In genomic region chr10:117664288-117664687, GRCh38 we compare ENCODE assay signal across 16 cellular contexts.
A peak's percentile ranks its signal among the peaks of the same experiment; 100 is the strongest.
DNase-seq lines count a peak whose midpoint lies in the region; ATAC-seq, FAIRE-seq and TF ChIP-seq lines count a peak whose summit lies in the region.
"Had no signal": no experiment of that assay in that cellular context is flagged by ENCODE, and none has a peak within 500 bp of the region (broad histone marks: within the 10 kb centered on the region; RNA-seq: fewer than 3 reads in every experiment).

No MANE protein-coding gene starts in this region.

- H4K20me1 ChIP-seq in astrocyte (ENCODE audit: insufficient read depth, low read length): no peaks in the 10 kb centered on the region
- H4K20me1 ChIP-seq in K562 (replicated peaks; ENCODE audit: control insufficient read depth, insufficient read depth, low read length): no peaks in the 10 kb centered on the region

- H3K4me3 ChIP-seq in astrocyte (ENCODE audit: insufficient read depth, low read depth, low read length): no peak overlapping the region
- H3K4me3 ChIP-seq in K562: no peak overlapping the region
- H3K4me3 ChIP-seq: HAP-1 had no signal

- H3K27ac Mint-ChIP-seq in astrocyte (ENCODE audit: unreplicated experiment) (peak overlapping the region; percentile 81), osteocyte (ENCODE audit: unreplicated experiment) (peak overlapping the region; percentile 92)
- H3K27ac Mint-ChIP-seq: CD4-positive, alpha-beta memory T cell; HFFc6 had no signal

- in situ Hi-C loops in K562 (cut with MboI): no loop called here

- H3K27me3 ChIP-seq in astrocyte (ENCODE audit: insufficient read depth, low read length) (no peaks in the 10 kb centered on the region), K562 (ENCODE audit: control insufficient read depth in 2 of 2, insufficient read depth in 2 of 2, low read length in 2 of 2) (no peaks in the 10 kb centered on the region; a peak in 1 of 5 replicates)

- H3K4me1 ChIP-seq in astrocyte (ENCODE audit: insufficient read depth, low read length) (peaks cover 4% of the 10 kb centered on the region), K562 (replicated peaks in 1 of 2; ENCODE audit: control insufficient read depth in 2 of 2, insufficient read depth in 2 of 2, low read length in 2 of 2) (no peaks in the 10 kb centered on the region)
- H3K4me1 ChIP-seq: Caco-2, HAP-1 had no signal

- H3K4me1 Mint-ChIP-seq in astrocyte (ENCODE audit: low read depth, unreplicated experiment): peaks cover 13% of the 10 kb centered on the region
- H3K4me1 Mint-ChIP-seq in osteocyte (ENCODE audit: unreplicated experiment): peaks cover 24% of the 10 kb centered on the region
- H3K4me1 Mint-ChIP-seq: CD4-positive, alpha-beta memory T cell had no signal

- BruUV-seq in K562 (replicated peaks; lab: Mats Ljungman, UMichigan): no TSS peak

- TF ChIP-seq RAD21 in K562 (CRISPR knock-in tag; conservative IDR thresholded peaks at IDR 0.05 in 1 of 2, IDR thresholded peaks at IDR 0.05 in 1 of 2): no peak

- 0% methylated on average over 5 of the region's 5 CpGs for WGBS in K562 (ENCODE audit: insufficient coverage, low coverage, missing lambda C conversion rate)

- H3K4me3 Mint-ChIP-seq in astrocyte (ENCODE audit: unreplicated experiment) (no peak overlapping the region), osteocyte (ENCODE audit: unreplicated experiment) (no peak overlapping the region)
- H3K4me3 Mint-ChIP-seq: CD4-positive, alpha-beta memory T cell; HFFc6 had no signal

- H3K27me3 Mint-ChIP-seq in astrocyte (ENCODE audit: low read depth, unreplicated experiment) (peaks cover 21% of the 10 kb centered on the region), osteocyte (ENCODE audit: unreplicated experiment) (no peaks in the 10 kb centered on the region)

- POLR2A ChIA-PET in K562 (lab: Yijun Ruan, JAX): no interaction called here

- H3K27ac ChIP-seq in astrocyte (ENCODE audit: low read depth, low read length): no peak overlapping the region
- H3K27ac ChIP-seq in K562 (ENCODE audit: extremely low read depth, low read depth, low read length): no peak overlapping the region

- H3K36me3 Mint-ChIP-seq in astrocyte (ENCODE audit: low read depth, unreplicated experiment) (no peaks in the 10 kb centered on the region), osteocyte (ENCODE audit: unreplicated experiment) (no peaks in the 10 kb centered on the region)
- H3K36me3 Mint-ChIP-seq: CD4-positive, alpha-beta memory T cell had no signal

- H3K9ac ChIP-seq in astrocyte (ENCODE audit: low read length) (no peak overlapping the region), K562 (ENCODE audit: insufficient read depth in 1 of 2, low read depth in 2 of 2, low read length in 2 of 2) (no peak overlapping the region)

- H2AFZ ChIP-seq in astrocyte (ENCODE audit: low read depth, low read length) (no peak overlapping the region), K562 (ENCODE audit: low read depth, low read length) (no peak overlapping the region)

- H3K9me3 ChIP-seq in astrocyte (ENCODE audit: insufficient read depth, low read depth, low read length): no peaks in the 10 kb centered on the region
- H3K9me3 ChIP-seq in K562 (replicated peaks; ENCODE audit: control insufficient read depth, insufficient read depth, low read depth, low read length): no peaks in the 10 kb centered on the region
- H3K9me3 ChIP-seq: Caco-2, HAP-1 had no signal

- no peak for ATAC-seq in K562
- ATAC-seq in HG03521 (IDR thresholded peaks at IDR 0.05; ENCODE audit: unreplicated experiment): no peak
- ATAC-seq in HG02973 (IDR thresholded peaks at IDR 0.05; ENCODE audit: unreplicated experiment): no peak
- ATAC-seq in activated CD4-positive, CD25-positive, alpha-beta regulatory T cell treated with anti-CD3 and anti-CD28 coated beads, Interleukin-2, amount 50 U/mL, for 24 hours: no peak

- intact Hi-C loops in K562 (cut with micrococcal nuclease): no loop called here

- no peak for TF ChIP-seq EP300 in K562 (IDR thresholded peaks at IDR 0.05; ENCODE audit: low read length)

- H3K79me2 ChIP-seq in astrocyte (ENCODE audit: insufficient read depth, low read length): no peaks in the 10 kb centered on the region
- H3K79me2 ChIP-seq in K562 (ENCODE audit: control insufficient read depth, insufficient read depth, low read length): no peaks in the 10 kb centered on the region

- no peak for TF ChIP-seq POLR2A in K562 (conservative IDR thresholded peaks at IDR 0.05)

- no peaks in the 10 kb centered on the region for H3K36me3 ChIP-seq in astrocyte (ENCODE audit: insufficient read depth, low read length)
- no peaks in the 10 kb centered on the region for H3K36me3 ChIP-seq in K562 (ENCODE audit: control insufficient read depth, insufficient read depth, low read length)
- H3K36me3 ChIP-seq: HAP-1 had no signal

- FAIRE-seq in astrocyte (lab: Jason Lieb, UNC) (no peak), K562 (lab: Jason Lieb, UNC) (no peak)
- FAIRE-seq: G401.6, H54 had no signal

- H3K4me2 ChIP-seq in astrocyte (ENCODE audit: low read length) (no peak overlapping the region), K562 (ENCODE audit: insufficient read depth, low read length) (no peak overlapping the region)

- DNase-seq in astrocyte (ENCODE audit: low read depth) (no peak), K562 (ENCODE audit: extremely low read depth in 1 of 4, low spot score in 3 of 4) (no peak), osteocyte (ENCODE audit: extremely low spot score, unreplicated experiment) (no peak)
- DNase-seq: C1 segment of cervical spinal cord; Caco-2; CD4-positive, alpha-beta memory T cell; DMS153; DND-41; GOT3; HFFc6 had no signal

- TF ChIP-seq CTCF in astrocyte (IDR thresholded peaks at IDR 0.05; ENCODE audit: insufficient read depth, low read depth, low read length): no peak
- no peak for TF ChIP-seq CTCF in K562 (IDR thresholded peaks at IDR 0.05 in 2 of 3, conservative IDR thresholded peaks at IDR 0.05 in 1 of 3; ENCODE audit: insufficient read depth in 2 of 3, low read depth in 1 of 3, low read length in 3 of 3)
- no peak for TF ChIP-seq CTCF in osteocyte (IDR thresholded peaks at IDR 0.05)

- CTCF ChIA-PET in K562 (lab: Yijun Ruan, JAX; ENCODE audit: low intra/inter-chr PET ratio): no interaction called here

- H3K9me3 Mint-ChIP-seq in astrocyte (ENCODE audit: unreplicated experiment) (peaks cover 7% of the 10 kb centered on the region), osteocyte (ENCODE audit: unreplicated experiment) (no peaks in the 10 kb centered on the region)
- H3K9me3 Mint-ChIP-seq: CD4-positive, alpha-beta memory T cell had no signal

- H3K9me1 ChIP-seq in K562 (ENCODE audit: control insufficient read depth, insufficient read depth, low read length): no peaks in the 10 kb centered on the region

TF ChIP-seq in K562, 482 proteins besides CTCF, POLR2A, EP300 and RAD21 (continues in another document):
- TF ChIP-seq ZNF583 (CRISPR knock-in tag; IDR thresholded peaks at IDR 0.05) (no peak), MITF (IDR thresholded peaks at IDR 0.05) (no peak)
